In the genomic region with DNA sequence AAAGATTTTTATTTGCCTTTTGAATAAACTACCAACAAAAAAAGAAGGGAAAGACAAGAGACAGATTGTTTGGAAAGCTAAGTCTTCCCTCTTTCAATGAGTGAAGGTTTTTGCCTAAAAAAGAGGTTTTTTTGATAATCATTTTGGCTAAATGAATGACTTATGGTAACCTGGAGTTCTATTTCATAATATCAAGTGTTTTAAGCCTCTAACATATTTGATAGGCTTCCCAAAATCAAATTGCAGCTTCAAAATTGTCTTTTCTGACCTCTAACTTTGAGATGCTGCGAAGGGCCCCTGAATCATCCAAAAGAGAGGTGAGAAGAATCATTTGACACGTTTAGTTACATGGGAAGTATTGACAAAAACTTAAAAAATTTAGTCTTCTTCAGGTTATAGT, we compare ENCODE assay signal across 1 cellular context.
TF ChIP-seq lines count a peak whose summit lies in the region.

No MANE protein-coding gene starts in this region.

TF ChIP-seq in K562, 482 proteins besides CTCF, POLR2A, EP300 and RAD21 (continued from another document):
- TF ChIP-seq RBM25 (IDR thresholded peaks at IDR 0.05; ENCODE audit: low read depth, low read length, severe bottlenecking) (peak; percentile 6), TRIM28 (IDR thresholded peaks at IDR 0.05) (peak; percentile 95), CBX5 (IDR thresholded peaks at IDR 0.05; ENCODE audit: borderline replicate concordance, low read depth) (0 out of 2 replicates have a peak, but pooled peaks have one; percentile 32), ZNF766 (CRISPR knock-in tag; conservative IDR thresholded peaks at IDR 0.05) (0 out of 2 replicates have a peak, but pooled peaks have one; percentile 22)
